In genomic region chr22:35518781-35519180, GRCh38 we compare ENCODE assay signal across 21 cellular contexts.
"Had no signal": no experiment of that assay in that cellular context is flagged by ENCODE, and none has a peak within 500 bp of the region (broad histone marks: within the 10 kb centered on the region; RNA-seq: fewer than 3 reads in every experiment).

No MANE protein-coding gene starts in this region.

- DNase-seq: naive thymus-derived CD8-positive, alpha-beta T cell; nephron progenitor cell; pancreas; right lobe of liver; sigmoid colon; stimulated activated CD4-positive, alpha-beta T cell treated with anti-CD3 and anti-CD28 coated beads, Interleukin-15, amount 100 ng/mL, for 24 hours; stimulated activated CD4-positive, alpha-beta T cell treated with anti-CD3 and anti-CD28 coated beads, Interleukin-2, amount 100 ng/mL, for 24 hours; stimulated activated CD4-positive, alpha-beta T cell treated with anti-CD3 and anti-CD28 coated beads, Interleukin-2, amount 100 ng/mL, for 48 hours; stimulated activated CD4-positive, alpha-beta T cell treated with anti-CD3 and anti-CD28 coated beads, Interleukin-4, amount 100 ng/mL, for 24 hours; stimulated activated naive B cell treated with anti-CD40 and anti-IgM and Interleukin-4, amounts not matched to agents 10 μg/mL and 1 μg/mL and 100 μg/mL, for 72 hours; stimulated activated naive CD4-positive, alpha-beta T cell treated with Interleukin-2 at 50 U/mL for 16 hours; thyroid gland; trophoblast cell; upper lobe of left lung had no signal

- H2AFZ ChIP-seq: neural progenitor cell had no signal

- H3K9me3 ChIP-seq: neutrophil, pancreas, prostate gland, right lobe of liver, sigmoid colon, stomach, thoracic aorta, thyroid gland, tibial nerve, upper lobe of left lung, vagina had no signal

- H3K4me3 ChIP-seq: neural progenitor cell, pancreas, prostate gland, right lobe of liver, sigmoid colon, stomach, thoracic aorta, thyroid gland, tibial nerve, upper lobe of left lung, vagina had no signal

- H3K27ac ChIP-seq: neural progenitor cell, neutrophil, pancreas, prostate gland, right lobe of liver, sigmoid colon, stomach, thoracic aorta, thyroid gland, tibial nerve, upper lobe of left lung, vagina had no signal

- H3K4me2 ChIP-seq: neural progenitor cell had no signal

- H3K36me3 ChIP-seq: neural progenitor cell, neutrophil, pancreas, prostate gland, right lobe of liver, sigmoid colon, stomach, thoracic aorta, thyroid gland, tibial nerve, upper lobe of left lung, vagina had no signal

- H3K9ac ChIP-seq: neural progenitor cell had no signal

- H3K27me3 ChIP-seq: neural progenitor cell, pancreas, right lobe of liver, sigmoid colon, thyroid gland, upper lobe of left lung, vagina had no signal
